In genomic region chr19:15283141-15283885, GRCh38 we compare ENCODE assay signal across 9 cellular contexts. TPM values are rescaled to one million over a fixed set of nuclear protein-coding genes. Genes with fewer than 3 reads are reported as not detected.
DNase-seq lines count a peak whose midpoint lies in the region; ATAC-seq, FAIRE-seq and TF ChIP-seq lines count a peak whose summit lies in the region.
"Had no signal": no experiment of that assay in that cellular context is flagged by ENCODE, and none has a peak within 500 bp of the region (broad histone marks: within the 10 kb centered on the region; RNA-seq: fewer than 3 reads in every experiment).

No MANE protein-coding gene starts in this region.

- H3K27me3 Mint-ChIP-seq in chondrocyte (ENCODE audit: low read depth) = no peaks in the 10 kb centered on the region
- H3K27me3 Mint-ChIP-seq in nephron progenitor cell (ENCODE audit: low read depth, poor library complexity) = peaks cover 2% of the 10 kb centered on the region

- H3K27ac Mint-ChIP-seq in chondrocyte (ENCODE audit: unreplicated experiment) = peak overlapping the region; percentile 96
- peak overlapping the region; percentile 94 for H3K27ac Mint-ChIP-seq in nephron progenitor cell

- H3K27ac ChIP-seq in BLaER1 = peak overlapping the region; percentile 23; the same call in 1 of the 2 replicates

- H3K4me1 Mint-ChIP-seq in chondrocyte (ENCODE audit: low read depth) (peaks cover 93% of the 10 kb centered on the region), nephron progenitor cell (peaks cover 88% of the 10 kb centered on the region)

- no peak overlapping the region for H3K4me3 Mint-ChIP-seq in chondrocyte (ENCODE audit: unreplicated experiment)
- no peak overlapping the region for H3K4me3 Mint-ChIP-seq in nephron progenitor cell

- no peak overlapping the region for H3K4me3 ChIP-seq in BLaER1

- H3K9me3 Mint-ChIP-seq in chondrocyte (ENCODE audit: low read depth) = no peaks in the 10 kb centered on the region
- H3K9me3 Mint-ChIP-seq in nephron progenitor cell = no peaks in the 10 kb centered on the region

- no peak for FAIRE-seq in urothelium cell line (lab: Jason Lieb, UNC)

- no peaks in the 10 kb centered on the region for H3K36me3 Mint-ChIP-seq in chondrocyte (ENCODE audit: low read depth)
- H3K36me3 Mint-ChIP-seq in nephron progenitor cell (ENCODE audit: low read depth) = no peaks in the 10 kb centered on the region

- peak overlapping the region; percentile 86 for H3K4me2 ChIP-seq in BLaER1

- ATAC-seq in GM19023 (IDR thresholded peaks at IDR 0.05; ENCODE audit: unreplicated experiment) = no peak
- ATAC-seq in HG03135 (IDR thresholded peaks at IDR 0.05; ENCODE audit: unreplicated experiment) = no peak

- DNase-seq in OCI-M1 (lab: John Stamatoyannopoulos, UW) = peak; percentile 42
- DNase-seq in chondrocyte (ENCODE audit: low spot score) = no peak
- DNase-seq in nephron progenitor cell = no peak
- DNase-seq in urothelium cell line (ENCODE audit: low spot score) = no peak
- no peak for DNase-seq in effector CD4-positive, alpha-beta T cell
- DNase-seq: NK-92 treated with Interleukin-12 subunit alpha and Interleukin-12 subunit beta, amount 100 ng/mL, for 24 hours had no signal

- peaks cover 26% of the 10 kb centered on the region; the same call in 1 of the 2 replicates for H3K36me3 ChIP-seq in BLaER1

- H3K9me3 ChIP-seq in BLaER1 = no peaks in the 10 kb centered on the region

- peaks cover 100% of the 10 kb centered on the region for H4K20me1 ChIP-seq in BLaER1

- H3K27me3 ChIP-seq in BLaER1 = no peaks in the 10 kb centered on the region

- H3K4me1 ChIP-seq in BLaER1 = peaks cover 100% of the 10 kb centered on the region

- peak; percentile 11 for TF ChIP-seq CTCF in chondrocyte (IDR thresholded peaks at IDR 0.05)
- no peak for TF ChIP-seq CTCF in nephron progenitor cell (IDR thresholded peaks at IDR 0.05)

- H3K9ac ChIP-seq in BLaER1 = peak overlapping the region; percentile 2; the same call in 1 of the 2 replicates

RNA-seq across cellular contexts. Expression of gene BRD4, which starts 49.0 kb away (rescaled TPM):
- 83.8 to 108 TPM (median 104 TPM) in 3 replicates for total RNA-seq in chondrocyte

RNA-seq across cellular contexts. Expression of gene EPHX3, which starts 51.1 kb away (rescaled TPM):
- 0.15 to 0.38 TPM in 2 of 3 replicates, not detected in the other for total RNA-seq in chondrocyte
